Comparison of ENCODE assay signal across 15 cellular contexts in the genomic region with DNA sequence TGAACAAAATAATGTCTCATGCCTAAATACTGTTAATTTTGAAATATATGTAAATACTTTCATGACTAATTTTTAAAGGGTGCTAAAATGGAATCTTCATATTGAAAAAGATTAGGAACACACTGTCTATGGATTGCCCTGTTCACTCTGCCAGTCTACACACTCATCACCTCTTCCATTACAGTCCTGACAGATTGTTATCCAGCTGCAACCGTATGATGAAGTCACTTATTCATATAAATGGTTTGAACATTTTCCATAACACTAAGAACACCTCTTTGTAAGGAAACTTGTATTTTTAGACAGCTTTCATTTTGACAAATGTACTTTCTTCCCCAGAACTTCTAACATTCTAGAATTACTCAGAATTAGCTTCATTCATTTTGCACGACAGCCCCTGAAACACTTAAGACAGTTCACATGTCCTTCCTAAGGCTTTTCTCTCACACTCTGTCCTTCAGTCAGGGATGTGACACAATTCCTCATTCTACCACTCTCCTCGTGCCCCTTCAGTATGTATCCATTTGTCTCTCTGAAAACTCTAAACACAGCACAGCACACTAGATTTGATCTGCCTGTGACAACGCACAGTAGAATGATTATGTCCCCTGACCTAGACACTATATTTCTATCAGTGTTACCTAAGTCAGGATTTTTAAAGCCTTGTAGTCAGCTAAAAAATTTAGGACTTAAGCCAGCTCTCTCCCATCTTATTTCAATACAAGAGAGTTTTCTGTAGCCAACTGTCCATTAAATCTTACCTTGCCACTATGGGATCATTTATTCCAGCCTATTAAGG.
DNase-seq lines count a peak whose midpoint lies in the region; ATAC-seq lines count a peak whose summit lies in the region.
"Had no signal": no experiment of that assay in that cellular context is flagged by ENCODE, and none has a peak within 500 bp of the region (broad histone marks: within the 10 kb centered on the region; RNA-seq: fewer than 3 reads in every experiment).

No MANE protein-coding gene starts in this region.

- no peaks in the 10 kb centered on the region for H3K27me3 Mint-ChIP-seq in activated CD4-positive, alpha-beta T cell treated with anti-CD3 and anti-CD28 coated beads, Interleukin-2, amount 10 ng/mL, durations not matched to agents 24 days and 14 days

- H3K27ac Mint-ChIP-seq in activated CD4-positive, alpha-beta T cell treated with anti-CD3 and anti-CD28 coated beads, Interleukin-2, amount 10 ng/mL, durations not matched to agents 24 days and 14 days, result peak overlapping the region; percentile 85
- H3K27ac Mint-ChIP-seq: CD8-positive, alpha-beta T cell had no signal

- peaks cover 3% of the 10 kb centered on the region for H3K9me3 Mint-ChIP-seq in activated CD4-positive, alpha-beta T cell treated with anti-CD3 and anti-CD28 coated beads, Interleukin-2, amount 10 ng/mL, durations not matched to agents 24 days and 14 days
- H3K9me3 Mint-ChIP-seq: CD8-positive, alpha-beta T cell had no signal

- no peak for DNase-seq in activated CD4-positive, alpha-beta T cell treated with anti-CD3 and anti-CD28 coated beads, Interleukin-2, amount 10 ng/mL, durations not matched to agents 24 days and 14 days
- no peak for DNase-seq in activated CD4-positive, alpha-beta T cell treated with anti-CD3 and anti-CD28 coated beads, Interleukin-2, amount 50 U/mL, for 48 hours
- DNase-seq in stimulated activated CD4-positive, alpha-beta T cell treated with anti-CD3 and anti-CD28 coated beads, Interleukin-1b, Interleukin-23, amount 100 ng/mL, for 48 hours, result peak; percentile 4
- no peak for DNase-seq in stimulated activated CD4-positive, alpha-beta T cell treated with anti-CD3 and anti-CD28 coated beads, Interleukin-15, amount 100 ng/mL, for 24 hours
- peak; percentile 21 for DNase-seq in cerebellum (ENCODE audit: low spot score)
- DNase-seq in Right ventricle myocardium inferior (ENCODE audit: missing footprints), result no peak
- DNase-seq: CD8-positive, alpha-beta T cell; DMS79 treated with DMSO at 0.1 percent for 48 hours; GM23248; HCEC 1CT; NCI-H1105 treated with DMSO at 0.1 percent for 48 hours; NCI-H187; NCI-H446 had no signal

- peaks cover 18% of the 10 kb centered on the region for H3K36me3 Mint-ChIP-seq in activated CD4-positive, alpha-beta T cell treated with anti-CD3 and anti-CD28 coated beads, Interleukin-2, amount 10 ng/mL, durations not matched to agents 24 days and 14 days (ENCODE audit: low read depth)

- intact Hi-C loops in activated CD4-positive, alpha-beta T cell treated with anti-CD3 and anti-CD28 coated beads, Interleukin-2, amount 10 ng/mL, durations not matched to agents 24 days and 14 days (cut with micrococcal nuclease), result no loop called here
- intact Hi-C loops in Right ventricle myocardium inferior (cut with DNase I), result no loop called here

- H3K4me3 Mint-ChIP-seq in activated CD4-positive, alpha-beta T cell treated with anti-CD3 and anti-CD28 coated beads, Interleukin-2, amount 10 ng/mL, durations not matched to agents 24 days and 14 days, result no peak overlapping the region
- H3K4me3 Mint-ChIP-seq: CD8-positive, alpha-beta T cell had no signal

- ATAC-seq in Right ventricle myocardium inferior (no peak), HG03354 (IDR thresholded peaks at IDR 0.05; ENCODE audit: poor library complexity, severe bottlenecking, unreplicated experiment) (no peak), HG03439 (IDR thresholded peaks at IDR 0.05; ENCODE audit: unreplicated experiment) (no peak)
- ATAC-seq: CD8-positive, alpha-beta T cell had no signal

- H3K4me1 Mint-ChIP-seq in activated CD4-positive, alpha-beta T cell treated with anti-CD3 and anti-CD28 coated beads, Interleukin-2, amount 10 ng/mL, durations not matched to agents 24 days and 14 days, result peaks cover 7% of the 10 kb centered on the region

Comparison
In these comparisons a context has a peak if more than half of its experiments do, and no peak if none do; other contexts are left out.
1. DNase-seq: peak in stimulated activated CD4-positive, alpha-beta T cell treated with anti-CD3 and anti-CD28 coated beads, Interleukin-1b, Interleukin-23, amount 100 ng/mL, for 48 hours (single experiment) and cerebellum (single experiment); none in activated CD4-positive, alpha-beta T cell treated with anti-CD3 and anti-CD28 coated beads, Interleukin-2, amount 10 ng/mL, durations not matched to agents 24 days and 14 days (single experiment), activated CD4-positive, alpha-beta T cell treated with anti-CD3 and anti-CD28 coated beads, Interleukin-2, amount 50 U/mL, for 48 hours (0 of 2), stimulated activated CD4-positive, alpha-beta T cell treated with anti-CD3 and anti-CD28 coated beads, Interleukin-15, amount 100 ng/mL, for 24 hours (single experiment) and Right ventricle myocardium inferior (single experiment).